In genomic region chr14:96797943-96798349, GRCh38 we compare ENCODE assay signal across 8 cellular contexts. TPM values are rescaled to one million over a fixed set of nuclear protein-coding genes. Genes with fewer than 3 reads are reported as not detected.
A peak's percentile ranks its signal among the peaks of the same experiment; 100 is the strongest.
DNase-seq lines count a peak whose midpoint lies in the region; ATAC-seq, FAIRE-seq and TF ChIP-seq lines count a peak whose summit lies in the region.

No MANE protein-coding gene starts in this region.

- peak overlapping the region; percentile 89 for H3K56ac ChIP-seq in mesendoderm (ENCODE audit: low read length)

- peak overlapping the region; percentile 92 for H3K4me3 Mint-ChIP-seq in T-helper 1 cell treated with Interleukin-12 subunit alpha and Interleukin-12 subunit beta and Interleukin-4 antibody, amounts not matched to agents 30 μg/mL and 1 μg/mL, for 36 hours
- H3K4me3 Mint-ChIP-seq in astrocyte (ENCODE audit: unreplicated experiment): peak overlapping the region; percentile 95

- peak overlapping the region; percentile 87 for H3K27ac Mint-ChIP-seq in T-helper 1 cell treated with Interleukin-12 subunit alpha and Interleukin-12 subunit beta and Interleukin-4 antibody, amounts not matched to agents 30 μg/mL and 1 μg/mL, for 36 hours
- H3K27ac Mint-ChIP-seq in astrocyte (ENCODE audit: unreplicated experiment): peak overlapping the region; percentile 77

- peak overlapping the region; percentile 83 for H3K4me3 ChIP-seq in astrocyte (ENCODE audit: insufficient read depth, low read depth, low read length)
- peak overlapping the region; percentile 75 for H3K4me3 ChIP-seq in mesendoderm (ENCODE audit: low read length)

- H3K36me3 Mint-ChIP-seq in T-helper 1 cell treated with Interleukin-12 subunit alpha and Interleukin-12 subunit beta and Interleukin-4 antibody, amounts not matched to agents 30 μg/mL and 1 μg/mL, for 36 hours (ENCODE audit: low read depth): peaks cover 3% of the 10 kb centered on the region
- H3K36me3 Mint-ChIP-seq in astrocyte (ENCODE audit: low read depth, unreplicated experiment): no peaks in the 10 kb centered on the region

- H4K5ac ChIP-seq in mesendoderm (ENCODE audit: low read length): no peak overlapping the region

- no peaks in the 10 kb centered on the region for H3K27me3 ChIP-seq in astrocyte (ENCODE audit: insufficient read depth, low read length)
- H3K27me3 ChIP-seq in mesendoderm (ENCODE audit: insufficient read depth, low read length, poor library complexity): no peaks in the 10 kb centered on the region

- H3K79me1 ChIP-seq in mesendoderm (ENCODE audit: low read length): peaks cover 12% of the 10 kb centered on the region

- H3K27ac ChIP-seq in astrocyte (ENCODE audit: low read depth, low read length): peak overlapping the region; percentile 75
- no peak overlapping the region for H3K27ac ChIP-seq in mesendoderm (ENCODE audit: low read depth, low read length)

- no peaks in the 10 kb centered on the region for H4K20me1 ChIP-seq in astrocyte (ENCODE audit: insufficient read depth, low read length)

- peaks cover 7% of the 10 kb centered on the region for H3K27me3 Mint-ChIP-seq in T-helper 1 cell treated with Interleukin-12 subunit alpha and Interleukin-12 subunit beta and Interleukin-4 antibody, amounts not matched to agents 30 μg/mL and 1 μg/mL, for 36 hours (ENCODE audit: low read depth)
- H3K27me3 Mint-ChIP-seq in astrocyte (ENCODE audit: low read depth, unreplicated experiment): no peaks in the 10 kb centered on the region

- no peak overlapping the region for H4K8ac ChIP-seq in mesendoderm (ENCODE audit: low read depth, low read length)

- H2BK15ac ChIP-seq in mesendoderm (replicated peaks; ENCODE audit: low read depth): no peak overlapping the region

- H2BK5ac ChIP-seq in mesendoderm (ENCODE audit: low read length): no peak overlapping the region

- FAIRE-seq in astrocyte (lab: Jason Lieb, UNC): no peak

- H3K4me2 ChIP-seq in astrocyte (ENCODE audit: low read length) (peak overlapping the region; percentile 92), mesendoderm (ENCODE audit: low read length) (peak overlapping the region; percentile 62)

- H3K4me1 ChIP-seq in astrocyte (ENCODE audit: insufficient read depth, low read length) (peaks cover 5% of the 10 kb centered on the region), mesendoderm (ENCODE audit: control insufficient read depth, low read depth, low read length) (peaks cover 2% of the 10 kb centered on the region)

- H3K36me3 ChIP-seq in astrocyte (ENCODE audit: insufficient read depth, low read length): no peaks in the 10 kb centered on the region
- no peaks in the 10 kb centered on the region for H3K36me3 ChIP-seq in mesendoderm (ENCODE audit: control insufficient read depth, insufficient read depth, low read length)

- no peaks in the 10 kb centered on the region for H3K9me3 ChIP-seq in astrocyte (ENCODE audit: insufficient read depth, low read depth, low read length)

- peak overlapping the region; percentile 80 for H2AFZ ChIP-seq in astrocyte (ENCODE audit: low read depth, low read length)

- peaks cover 56% of the 10 kb centered on the region for H3K79me2 ChIP-seq in astrocyte (ENCODE audit: insufficient read depth, low read length)
- H3K79me2 ChIP-seq in mesendoderm (ENCODE audit: control insufficient read depth, insufficient read depth, low read length): peaks cover 26% of the 10 kb centered on the region

- no peak overlapping the region for H2BK120ac ChIP-seq in mesendoderm (ENCODE audit: low read depth, low read length)

- H2AK5ac ChIP-seq in mesendoderm (ENCODE audit: low read length): no peak overlapping the region

- H3K9ac ChIP-seq in astrocyte (ENCODE audit: low read length): peak overlapping the region; percentile 86
- peak overlapping the region; percentile 91 for H3K9ac ChIP-seq in mesendoderm (ENCODE audit: low read length)

- peak; percentile 23 for ATAC-seq in GM21717 (IDR thresholded peaks at IDR 0.05; ENCODE audit: unreplicated experiment)

- no peak overlapping the region for H3K4ac ChIP-seq in mesendoderm (ENCODE audit: low read depth, low read length)

- H3K23ac ChIP-seq in mesendoderm (ENCODE audit: low read length): peak overlapping the region; percentile 92

- TF ChIP-seq CTCF in astrocyte (IDR thresholded peaks at IDR 0.05; ENCODE audit: insufficient read depth, low read depth, low read length): no peak

- no peak for DNase-seq in T-helper 1 cell
- peak; percentile 4 for DNase-seq in LoVo (ENCODE audit: low spot score)
- no peak for DNase-seq in astrocyte (ENCODE audit: low read depth)
- peak; percentile 61 for DNase-seq in mesendoderm
- DNase-seq in CD1c-positive myeloid dendritic cell (ENCODE audit: extremely low spot score): no peak
- DNase-seq in stimulated activated CD4-positive, alpha-beta T cell treated with anti-CD3 and anti-CD28 coated beads, Interleukin-2, amount 100 ng/mL, for 24 hours: no peak

- no CpG with 5 or more reads among the region's 16 CpGs for WGBS in mesendoderm (ENCODE audit: extremely low coverage, insufficient coverage, low lambda C conversion rate)

- no peak overlapping the region for H3K18ac ChIP-seq in mesendoderm (ENCODE audit: low read length)

- H3K9me3 Mint-ChIP-seq in T-helper 1 cell treated with Interleukin-12 subunit alpha and Interleukin-12 subunit beta and Interleukin-4 antibody, amounts not matched to agents 30 μg/mL and 1 μg/mL, for 36 hours: no peaks in the 10 kb centered on the region
- H3K9me3 Mint-ChIP-seq in astrocyte (ENCODE audit: unreplicated experiment): peaks cover 3% of the 10 kb centered on the region

- H3K4me1 Mint-ChIP-seq in T-helper 1 cell treated with Interleukin-12 subunit alpha and Interleukin-12 subunit beta and Interleukin-4 antibody, amounts not matched to agents 30 μg/mL and 1 μg/mL, for 36 hours (ENCODE audit: low read depth): peaks cover 23% of the 10 kb centered on the region
- H3K4me1 Mint-ChIP-seq in astrocyte (ENCODE audit: low read depth, unreplicated experiment): no peaks in the 10 kb centered on the region

RNA-seq across cellular contexts. Expression of gene VRK1, which starts 0.8 kb away (rescaled TPM):
- 11.0 and 11.6 TPM in 2 replicates for total RNA-seq in astrocyte
- 71.4 TPM for polyA plus RNA-seq in mesendoderm (2013, experiment 1 of 2)
- polyA plus RNA-seq in mesendoderm (2013, experiment 2 of 2): 69.7 TPM

Comparison
In these comparisons a context has a peak if more than half of its experiments do, and no peak if none do; other contexts are left out.
1. DNase-seq: peak in LoVo (single experiment) and mesendoderm (single experiment); none in T-helper 1 cell (0 of 5), astrocyte (single experiment), CD1c-positive myeloid dendritic cell (single experiment) and stimulated activated CD4-positive, alpha-beta T cell treated with anti-CD3 and anti-CD28 coated beads, Interleukin-2, amount 100 ng/mL, for 24 hours (0 of 2).